8 cellular contexts compared by ENCODE assay signal in the genomic region with DNA sequence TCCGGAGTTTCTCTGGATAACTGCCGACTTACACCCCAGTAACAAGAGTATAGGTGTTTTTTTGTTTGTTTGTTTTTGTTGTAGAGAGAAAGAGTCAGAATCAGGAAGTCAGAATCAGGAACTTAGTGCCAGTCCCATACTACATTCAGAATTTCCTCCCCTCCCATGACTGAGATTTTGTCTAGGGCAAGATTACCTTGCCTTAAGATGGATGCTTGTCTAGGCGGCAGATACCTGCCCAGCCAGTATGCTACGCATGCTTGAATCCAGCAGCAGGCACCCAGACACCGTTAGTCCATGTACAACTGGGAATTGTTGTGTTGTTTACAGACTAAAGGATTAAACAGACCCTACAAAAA. TPM values are rescaled to one million over a fixed set of nuclear protein-coding genes. Genes with fewer than 3 reads are reported as not detected.
DNase-seq lines count a peak whose midpoint lies in the region; ATAC-seq lines count a peak whose summit lies in the region.

No MANE protein-coding gene starts in this region.

- H3K9me3 ChIP-seq in ES-I3 (ENCODE audit: control insufficient read depth, insufficient read depth, low read length) (no peaks in the 10 kb centered on the region), stomach smooth muscle (ENCODE audit: control insufficient read depth in 2 of 2, low read length in 2 of 2) (no peaks in the 10 kb centered on the region)

- ATAC-seq in GM19351 (IDR thresholded peaks at IDR 0.05; ENCODE audit: unreplicated experiment): no peak
- no peak for ATAC-seq in GM18519 (IDR thresholded peaks at IDR 0.05; ENCODE audit: low FRiP score, unreplicated experiment)

- H3K4me3 Mint-ChIP-seq in immature natural killer cell: peak overlapping the region; percentile 85 to 95 (median 90)

- H3K4me1 ChIP-seq in ES-I3 (ENCODE audit: insufficient read depth, low read length) (peaks cover 8% of the 10 kb centered on the region; the same call in 1 of the 2 replicates), stomach smooth muscle (ENCODE audit: control insufficient read depth, insufficient read depth, low read length) (peaks cover 7% of the 10 kb centered on the region)

- no peaks in the 10 kb centered on the region for H3K9me3 Mint-ChIP-seq in immature natural killer cell

- DNase-seq in NCI-H2081 treated with DMSO at 0.1 percent for 48 hours (lab: John Stamatoyannopoulos, UW) (peak; percentile 30), amniotic epithelial cell (ENCODE audit: low read depth) (peak; percentile 32), immature natural killer cell (no peak), activated gamma-delta T cell treated with Interleukin-2 at 50 U/mL for 16 hours (no peak)

- H3K27ac ChIP-seq in stomach smooth muscle (ENCODE audit: low read length): peak overlapping the region; percentile 61

- peaks cover 6 to 10% (median 8%) of the 10 kb centered on the region in 3 donors for H3K27me3 Mint-ChIP-seq in immature natural killer cell (ENCODE audit: low read depth in 3 of 3)

- H3K36me3 Mint-ChIP-seq in immature natural killer cell: peaks cover 19 to 60% (median 28%) of the 10 kb centered on the region in 3 donors

- H3K27ac Mint-ChIP-seq in immature natural killer cell: peak overlapping the region; percentile 91 to 99 (median 96)

- H3K4me1 Mint-ChIP-seq in immature natural killer cell: peaks cover 71 to 97% of the 10 kb centered on the region in 2 donors

- H3K4me3 ChIP-seq in stomach smooth muscle (ENCODE audit: low read length in 2 of 2): peak overlapping the region; percentile 61 to 79

- no peaks in the 10 kb centered on the region for H3K27me3 ChIP-seq in stomach smooth muscle (ENCODE audit: control insufficient read depth in 1 of 2, insufficient read depth in 2 of 2, low read length in 2 of 2)

- H3K36me3 ChIP-seq in ES-I3 (ENCODE audit: insufficient read depth, low read length) (peaks cover 71% of the 10 kb centered on the region), stomach smooth muscle (ENCODE audit: control insufficient read depth in 2 of 2, insufficient read depth in 2 of 2, low read length in 2 of 2) (peaks cover 36 to 59% of the 10 kb centered on the region in 2 donors)

- H3K9ac ChIP-seq in ES-I3 (ENCODE audit: low read depth, low read length): peak overlapping the region; percentile 89
- peak overlapping the region; percentile 47 to 72 for H3K9ac ChIP-seq in stomach smooth muscle (ENCODE audit: low read length in 2 of 2)

RNA-seq across cellular contexts. Expression of a gene that starts 6.1 kb away (rescaled TPM):
- 100 to 1,000 TPM; 301 to 350 (median 303) TPM for polyA plus RNA-seq in immature natural killer cell

RNA-seq across cellular contexts. Expression of a gene that starts 33.5 kb away (rescaled TPM):
- 1 to 10 TPM in 1 of 3 donors, under 1 TPM in 1, not detected in 1; 0.49 to 1.0 TPM for polyA plus RNA-seq in immature natural killer cell

RNA-seq across cellular contexts. Expression of a gene that starts 33.6 kb away (rescaled TPM):
- polyA plus RNA-seq in immature natural killer cell: 10 to 100 TPM; 23.2 to 32.4 (median 23.8) TPM

Comparison
In these comparisons a context has a peak if more than half of its experiments do, and no peak if none do; other contexts are left out.
1. DNase-seq: peak in NCI-H2081 treated with DMSO at 0.1 percent for 48 hours (single experiment) and amniotic epithelial cell (single experiment); none in immature natural killer cell (0 of 3) and activated gamma-delta T cell treated with Interleukin-2 at 50 U/mL for 16 hours (single experiment).